ENCODE assay signal across 20 cellular contexts in genomic region chr12:66275040-66275439, GRCh38. TPM values are rescaled to one million over a fixed set of nuclear protein-coding genes. Genes with fewer than 3 reads are reported as not detected.
DNase-seq lines count a peak whose midpoint lies in the region; ATAC-seq, FAIRE-seq and TF ChIP-seq lines count a peak whose summit lies in the region.
"Had no signal": no experiment of that assay in that cellular context is flagged by ENCODE, and none has a peak within 500 bp of the region (broad histone marks: within the 10 kb centered on the region; RNA-seq: fewer than 3 reads in every experiment).

No MANE protein-coding gene starts in this region.

- no peaks in the 10 kb centered on the region for H3K27me3 Mint-ChIP-seq in activated CD8-positive, alpha-beta memory T cell treated with anti-CD3 and anti-CD28 coated beads, Interleukin-2, amount 10 ng/mL, durations not matched to agents 7 days and 5 days

- intact Hi-C loops in K562 (cut with micrococcal nuclease) = no loop called here

- H3K4me1 ChIP-seq in K562 (replicated peaks in 1 of 2; ENCODE audit: control insufficient read depth in 2 of 2, insufficient read depth in 2 of 2, low read length in 2 of 2) (no peaks in the 10 kb centered on the region), tibial nerve (no peaks in the 10 kb centered on the region)
- H3K4me1 ChIP-seq: A549 had no signal

- H3K36me3 ChIP-seq in K562 (ENCODE audit: control insufficient read depth, insufficient read depth, low read length) (no peaks in the 10 kb centered on the region), tibial nerve (no peaks in the 10 kb centered on the region)

- 5% methylated on average over 2 of the region's 2 CpGs for WGBS in K562 (ENCODE audit: insufficient coverage, low coverage, missing lambda C conversion rate)
- 63 to 65% methylated on average over 2 of the region's 2 CpGs for WGBS in tibial nerve, 2 donors

- no peak overlapping the region for H3K4me2 ChIP-seq in K562 (ENCODE audit: insufficient read depth, low read length)
- H3K4me2 ChIP-seq: A549, KMS-11, SK-N-SH had no signal

- no peak overlapping the region for H2AFZ ChIP-seq in K562 (ENCODE audit: low read depth, low read length)

- no TSS peak for BruUV-seq in K562 (replicated peaks; lab: Mats Ljungman, UMichigan)

- no peak for TF ChIP-seq POLR2A in K562 (conservative IDR thresholded peaks at IDR 0.05)
- no peak for TF ChIP-seq POLR2A in tibial nerve (IDR thresholded peaks at IDR 0.05)

- H3K36me3 Mint-ChIP-seq in activated CD8-positive, alpha-beta memory T cell treated with anti-CD3 and anti-CD28 coated beads, Interleukin-2, amount 10 ng/mL, durations not matched to agents 7 days and 5 days = no peaks in the 10 kb centered on the region

- ATAC-seq in activated CD8-positive, alpha-beta memory T cell treated with anti-CD3 and anti-CD28 coated beads, Interleukin-2, amount 10 ng/mL, durations not matched to agents 7 days and 5 days = peak; percentile 49
- peak; percentile 36 for ATAC-seq in HG02798 (IDR thresholded peaks at IDR 0.05; ENCODE audit: poor library complexity, unreplicated experiment)
- ATAC-seq in K562 = no peak
- ATAC-seq: A549, HepG2, Panc1, Right ventricle myocardium inferior had no signal

- H3K27ac Mint-ChIP-seq in activated CD8-positive, alpha-beta memory T cell treated with anti-CD3 and anti-CD28 coated beads, Interleukin-2, amount 10 ng/mL, durations not matched to agents 7 days and 5 days = no peak overlapping the region

- H3K4me1 Mint-ChIP-seq in activated CD8-positive, alpha-beta memory T cell treated with anti-CD3 and anti-CD28 coated beads, Interleukin-2, amount 10 ng/mL, durations not matched to agents 7 days and 5 days = peaks cover 21% of the 10 kb centered on the region

- no peaks in the 10 kb centered on the region for H3K9me1 ChIP-seq in K562 (ENCODE audit: control insufficient read depth, insufficient read depth, low read length)

- H3K9ac ChIP-seq in K562 (ENCODE audit: insufficient read depth in 1 of 2, low read depth in 2 of 2, low read length in 2 of 2) = no peak overlapping the region
- H3K9ac ChIP-seq: KMS-11, SK-N-SH had no signal

- TF ChIP-seq EP300 in K562 (IDR thresholded peaks at IDR 0.05; ENCODE audit: low read length) (no peak), tibial nerve (IDR thresholded peaks at IDR 0.05) (no peak)

- H3K27me3 ChIP-seq in K562 (ENCODE audit: control insufficient read depth in 2 of 2, insufficient read depth in 2 of 2, low read length in 2 of 2) (peaks cover 0 to 2% of the 10 kb centered on the region in 2 experiments; a peak in 2 of 5 replicates), tibial nerve (no peaks in the 10 kb centered on the region)

- H3K27ac ChIP-seq in K562 (ENCODE audit: extremely low read depth, low read depth, low read length) (no peak overlapping the region), RWPE1 (no peak overlapping the region), tibial nerve (no peak overlapping the region)
- H3K27ac ChIP-seq: A549, KMS-11 had no signal

- in situ Hi-C loops in K562 (cut with MboI) = no loop called here

- no peak for TF ChIP-seq RAD21 in K562 (CRISPR knock-in tag; conservative IDR thresholded peaks at IDR 0.05 in 1 of 2, IDR thresholded peaks at IDR 0.05 in 1 of 2)

- CTCF ChIA-PET in activated CD8-positive, alpha-beta memory T cell treated with anti-CD3 and anti-CD28 coated beads, Interleukin-2, amount 10 ng/mL, durations not matched to agents 7 days and 5 days (lab: Charles Lee) = interaction anchor here (6.0 kb wide), 1 partner anchor 133 kb away, joined by 60 read pairs; no protein-coding TSS in a partner anchor
- CTCF ChIA-PET in K562 (lab: Yijun Ruan, JAX; ENCODE audit: low intra/inter-chr PET ratio) = no interaction called here
- CTCF ChIA-PET in RWPE1 (lab: Yijun Ruan, JAX) = interaction anchor here (0.6 kb wide), 1 partner anchor 45 kb away, joined by 4 read pairs; no protein-coding TSS in a partner anchor

- no peaks in the 10 kb centered on the region for H3K9me3 ChIP-seq in K562 (replicated peaks; ENCODE audit: control insufficient read depth, insufficient read depth, low read depth, low read length)
- H3K9me3 ChIP-seq in tibial nerve = no peaks in the 10 kb centered on the region
- H3K9me3 ChIP-seq: A549, SK-N-SH had no signal

- TF ChIP-seq CTCF in K562 (IDR thresholded peaks at IDR 0.05 in 2 of 3, conservative IDR thresholded peaks at IDR 0.05 in 1 of 3; ENCODE audit: insufficient read depth in 2 of 3, low read depth in 1 of 3, low read length in 3 of 3) (no peak), RWPE1 (conservative IDR thresholded peaks at IDR 0.05; ENCODE audit: low read depth) (no peak), tibial nerve (IDR thresholded peaks at IDR 0.05) (no peak)

- H4K20me1 ChIP-seq in K562 (replicated peaks; ENCODE audit: control insufficient read depth, insufficient read depth, low read length) = no peaks in the 10 kb centered on the region

- FAIRE-seq in K562 (lab: Jason Lieb, UNC) = no peak
- FAIRE-seq: A549, GM12892, H54, HepG2 had no signal

- H3K4me3 ChIP-seq in K562 (no peak overlapping the region), tibial nerve (no peak overlapping the region)
- H3K4me3 ChIP-seq: A549 had no signal

- no peaks in the 10 kb centered on the region for H3K79me2 ChIP-seq in K562 (ENCODE audit: control insufficient read depth, insufficient read depth, low read length)

- POLR2A ChIA-PET in K562 (lab: Yijun Ruan, JAX) (no interaction called here), RWPE1 (lab: Yijun Ruan, JAX; ENCODE audit: low non-redundant PET) (no interaction called here)

- no peak overlapping the region for H3K4me3 Mint-ChIP-seq in activated CD8-positive, alpha-beta memory T cell treated with anti-CD3 and anti-CD28 coated beads, Interleukin-2, amount 10 ng/mL, durations not matched to agents 7 days and 5 days

- DNase-seq in activated CD8-positive, alpha-beta memory T cell treated with anti-CD3 and anti-CD28 coated beads, Interleukin-2, amount 10 ng/mL, durations not matched to agents 7 days and 5 days = no peak
- DNase-seq in activated CD8-positive, alpha-beta memory T cell treated with anti-CD3 and anti-CD28 coated beads for 24 hours = no peak
- DNase-seq in MV-4-11 (lab: John Stamatoyannopoulos, UW) = peak; percentile 28
- DNase-seq in K562 (ENCODE audit: extremely low read depth in 1 of 4, low spot score in 3 of 4) = no peak
- no peak for DNase-seq in A172 (ENCODE audit: low spot score)
- DNase-seq in RWPE1 (ENCODE audit: low spot score) = no peak
- DNase-seq in tibial nerve (ENCODE audit: low spot score in 2 of 2) = no peak
- DNase-seq: C1 segment of cervical spinal cord, GDM1, NCI-H1930, NCI-H69, SK-N-SH had no signal

- H3K9me3 Mint-ChIP-seq in activated CD8-positive, alpha-beta memory T cell treated with anti-CD3 and anti-CD28 coated beads, Interleukin-2, amount 10 ng/mL, durations not matched to agents 7 days and 5 days (ENCODE audit: low read depth) = no peaks in the 10 kb centered on the region

TF ChIP-seq in K562, 482 proteins besides CTCF, POLR2A, EP300 and RAD21:
- peak; percentile 27; the same call in 1 of the 2 replicates for TF ChIP-seq NFE2 (IDR thresholded peaks at IDR 0.05; ENCODE audit: low read depth)
- TF ChIP-seq WHSC1 (IDR thresholded peaks at IDR 0.05; ENCODE audit: low read length) = no peak

RNA-seq across cellular contexts. Expression of gene HELB, which starts 27.3 kb away (rescaled TPM):
- 10 to 100 TPM; 19.1 to 34.6 TPM for total RNA-seq in activated CD8-positive, alpha-beta memory T cell treated with anti-CD3 and anti-CD28 coated beads, Interleukin-2, amount 10 ng/mL, durations not matched to agents 7 days and 5 days
- 8.3 and 35.0 TPM in 2 replicates for total RNA-seq in K562 (2011; cell fraction: chromatin; rRNA removed; ENCODE audit: low replicate concordance)
- total RNA-seq in K562 (2011; cell fraction: nucleolus; rRNA removed) = 3.5 and 6.6 TPM in 2 replicates
- 12.2 and 23.0 TPM in 2 replicates for total RNA-seq in K562 (2011; cell fraction: nucleoplasm; rRNA removed)
- total RNA-seq in K562 (2014; rRNA removed) (2.4 and 2.9 TPM in 2 replicates), K562 (2014; rRNA removed; fragmentation: Illumina TruSeq; extraction: Trizol) (7.6 and 9.0 TPM in 2 replicates), K562 (2015; rRNA removed; fragmentation: Illumina TruSeq; extraction: Trizol) (4.8 TPM in 2 replicates), K562 (2021) (5.2 and 5.5 TPM in 2 replicates), tibial nerve (10 to 100 TPM in 1 of 4 donors, 1 to 10 TPM in 3; 4.0 to 11.1 (median 6.0) TPM)
- polyA plus RNA-seq in K562 (2011; rRNA removed) (3.7 TPM in 2 replicates), K562 (2014; fragmentation: Illumina TruSeq; extraction: Trizol) (1.9 TPM in 2 replicates), K562 (2014; fragmentation: Nextera tagmentation; extraction: Ambion mirVana) (under 1 TPM; 0.74 to 0.99 TPM), K562 (2014; rRNA removed) (1.9 and 2.0 TPM in 2 replicates)
- 0.85 and 2.0 TPM in 2 replicates for polyA plus RNA-seq in K562 (2011; cell fraction: cytosol; rRNA removed)
- 3.4 and 3.6 TPM in 2 replicates for polyA plus RNA-seq in K562 (2011; cell fraction: nucleus; rRNA removed)
- polyA plus RNA-seq in K562 (2012) = 1.2 and 1.4 TPM in 2 replicates
- polyA minus RNA-seq in K562 (2011; rRNA and poly(A)+ RNA removed) = 13.6 TPM in 2 replicates
- 3.8 and 4.7 TPM in 2 replicates for polyA minus RNA-seq in K562 (2011; cell fraction: cytosol; rRNA and poly(A)+ RNA removed)
- 7.5 and 12.8 TPM in 2 replicates for polyA minus RNA-seq in K562 (2011; cell fraction: nucleus; rRNA and poly(A)+ RNA removed)
- total RNA-seq in A172 (2014; rRNA removed; shearing (Covaris generic)) = 1.4 and 2.1 TPM in 2 replicates
